In the genomic region with DNA sequence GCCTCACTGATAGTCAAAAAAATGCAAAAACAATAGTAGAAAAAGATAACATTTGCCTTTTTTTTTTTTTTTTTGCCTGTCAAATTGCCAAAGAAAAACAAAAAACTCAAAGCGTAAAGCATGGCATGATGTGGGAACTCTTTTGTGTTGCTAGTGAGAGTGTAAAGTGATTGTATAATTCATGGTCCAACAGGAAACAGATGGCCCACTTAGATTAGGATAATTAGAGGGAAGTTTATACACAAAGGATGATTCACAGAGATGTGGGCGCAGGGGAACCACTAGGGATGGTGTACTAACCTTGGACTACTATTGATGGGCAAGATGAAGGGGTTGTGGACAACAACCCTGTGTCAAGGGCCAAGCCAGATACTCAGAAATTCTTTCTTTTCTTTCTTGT, we compare ENCODE assay signal across 10 cellular contexts. TPM values are rescaled to one million over a fixed set of nuclear protein-coding genes. Genes with fewer than 3 reads are reported as not detected.
DNase-seq lines count a peak whose midpoint lies in the region; ATAC-seq and TF ChIP-seq lines count a peak whose summit lies in the region.
"Had no signal": no experiment of that assay in that cellular context is flagged by ENCODE, and none has a peak within 500 bp of the region (broad histone marks: within the 10 kb centered on the region; RNA-seq: fewer than 3 reads in every experiment).

No MANE protein-coding gene starts in this region.

- no peak overlapping the region for H3K27ac ChIP-seq in CD4-positive, alpha-beta T cell (ENCODE audit: low read depth, low read length)
- no peak overlapping the region for H3K27ac ChIP-seq in GM23248

- peaks cover 78% of the 10 kb centered on the region for H3K4me1 Mint-ChIP-seq in CD4-positive, alpha-beta T cell (ENCODE audit: low read depth)

- H3K79me2 ChIP-seq in GM23248 (ENCODE audit: insufficient read depth) = peaks cover 13% of the 10 kb centered on the region; the same call in 1 of the 2 replicates

- CTCF ChIA-PET in CD4-positive, alpha-beta T cell (lab: Charles Lee) = no interaction called here

- 80 to 92% methylated on average over 2 of the region's 2 CpGs for WGBS in GM23248 (ENCODE audit: low coverage in 1 of 2, low lambda C conversion rate in 2 of 2, missing lambda C conversion rate in 2 of 2), 2 experiments

- peaks cover 63% of the 10 kb centered on the region for H3K36me3 Mint-ChIP-seq in CD4-positive, alpha-beta T cell (ENCODE audit: low read depth)
- H3K36me3 Mint-ChIP-seq: natural killer cell had no signal

- H3F3A ChIP-seq in GM23248 (ENCODE audit: insufficient read depth) = no peaks in the 10 kb centered on the region

- no peaks in the 10 kb centered on the region for H3K9me3 ChIP-seq in CD4-positive, alpha-beta T cell (ENCODE audit: control insufficient read depth, low read length)
- no peaks in the 10 kb centered on the region for H3K9me3 ChIP-seq in GM23248 (ENCODE audit: low read depth)

- no peak for ATAC-seq in CD4-positive, alpha-beta T cell (ENCODE audit: poor library complexity)
- no peak for ATAC-seq in HG03571 (IDR thresholded peaks at IDR 0.05; ENCODE audit: unreplicated experiment)
- ATAC-seq: natural killer cell had no signal

- H3K4me1 ChIP-seq in GM23248 (ENCODE audit: insufficient read depth) = no peaks in the 10 kb centered on the region

- no peak for DNase-seq in CD4-positive, alpha-beta T cell
- DNase-seq in GM23248 (peak; percentile 10), NOMO-1 treated with DMSO at 0.1 percent for 48 hours (lab: John Stamatoyannopoulos, UW; ENCODE audit: unreplicated experiment) (peak; percentile 79), fibroblast of peridontal ligament (ENCODE audit: extremely low read depth) (peak; percentile 44), RKO (ENCODE audit: low spot score) (no peak), G401 (ENCODE audit: low spot score) (no peak), SW480 (ENCODE audit: low spot score) (no peak)
- DNase-seq: natural killer cell; stimulated activated CD4-positive, alpha-beta T cell treated with anti-CD3 and anti-CD28 coated beads, Interleukin-15, amount 100 ng/mL, for 24 hours had no signal

- in situ Hi-C loops in GM23248 (cut with MboI) (no loop called here), G401 (cut with HindIII; ENCODE audit: low sequenced_read_pairs) (no loop called here)

- no peaks in the 10 kb centered on the region for H4K20me1 ChIP-seq in GM23248 (ENCODE audit: insufficient read depth)

- H3K4me2 ChIP-seq in GM23248 (ENCODE audit: unreplicated experiment) = no peak overlapping the region

- TF ChIP-seq CTCF in CD4-positive, alpha-beta T cell (IDR thresholded peaks at IDR 0.05) = no peak

- no peaks in the 10 kb centered on the region for H3K27me3 Mint-ChIP-seq in CD4-positive, alpha-beta T cell

- no peak overlapping the region for H3K4me3 ChIP-seq in GM23248

- intact Hi-C loops in CD4-positive, alpha-beta T cell (cut with DNase I, micrococcal nuclease) = loop anchor here (5.0 to 10.0 kb wide), 3 partner anchors 52 to 916 kb away; no protein-coding TSS in a partner anchor

- H3K4me3 Mint-ChIP-seq in CD4-positive, alpha-beta T cell = peak overlapping the region; percentile 57
- H3K4me3 Mint-ChIP-seq: natural killer cell had no signal

- no peaks in the 10 kb centered on the region for H3K36me3 ChIP-seq in GM23248 (ENCODE audit: low read depth)

- H3K9ac ChIP-seq in GM23248 = no peak overlapping the region

- peak overlapping the region; percentile 78 for H3K27ac Mint-ChIP-seq in CD4-positive, alpha-beta T cell
- H3K27ac Mint-ChIP-seq: natural killer cell had no signal

- no peaks in the 10 kb centered on the region for H3K9me2 ChIP-seq in GM23248 (ENCODE audit: insufficient read depth)

- no peaks in the 10 kb centered on the region for H3K27me3 ChIP-seq in CD4-positive, alpha-beta T cell (ENCODE audit: control insufficient read depth, insufficient read depth, low read length)
- no peaks in the 10 kb centered on the region for H3K27me3 ChIP-seq in GM23248 (replicated peaks; ENCODE audit: insufficient read depth)

- H3K9me3 Mint-ChIP-seq in CD4-positive, alpha-beta T cell = no peaks in the 10 kb centered on the region
- H3K9me3 Mint-ChIP-seq: natural killer cell had no signal

- POLR2A ChIA-PET in CD4-positive, alpha-beta T cell (lab: Charles Lee) = interaction anchor here (1.0 kb wide), 1 partner anchor 16 kb away, joined by 4 read pairs; the partner anchor contains the start of gene MCUB

- H2AFZ ChIP-seq in GM23248 = no peak overlapping the region

RNA-seq across cellular contexts. Expression of gene MCUB, which starts 16.4 kb away (rescaled TPM):
- total RNA-seq in CD4-positive, alpha-beta T cell = 100 to 1,000 TPM in 1 of 2 experiments, 10 to 100 TPM in 1; 98.1 to 108 TPM
- total RNA-seq in GM23248 (2014; rRNA removed; shearing (Covaris generic)) = 34.1 and 52.6 TPM in 2 replicates
- polyA plus RNA-seq in GM23248 (2016; fragmentation: Nextera tagmentation; extraction: Ambion mirVana) = 30.1 and 32.9 TPM in 2 replicates
- 21.0 and 50.2 TPM in 2 replicates for total RNA-seq in G401 (2014; rRNA removed; shearing (Covaris generic))

Comparison
In these comparisons a context has a peak if more than half of its experiments do, and no peak if none do; other contexts are left out.
1. DNase-seq: peak in GM23248 (single experiment), NOMO-1 treated with DMSO at 0.1 percent for 48 hours (single experiment) and fibroblast of peridontal ligament (single experiment); none in CD4-positive, alpha-beta T cell (0 of 10), RKO (single experiment), G401 (single experiment) and SW480 (single experiment).